Comparison of ENCODE assay signal across 13 cellular contexts in genomic region chr3:20682573-20682972, GRCh38.
"Had no signal": no experiment of that assay in that cellular context is flagged by ENCODE, and none has a peak within 500 bp of the region (broad histone marks: within the 10 kb centered on the region; RNA-seq: fewer than 3 reads in every experiment).

No MANE protein-coding gene starts in this region.

- ATAC-seq: gastrocnemius medialis; left colon; naive thymus-derived CD4-positive, alpha-beta T cell had no signal

- H3K27me3 ChIP-seq: colonic mucosa, gastrocnemius medialis, tibial artery, vagina had no signal

- H3K4me1 ChIP-seq: colonic mucosa, vagina had no signal

- FAIRE-seq: small intestine had no signal

- H3K36me3 ChIP-seq: colonic mucosa, gastrocnemius medialis, tibial artery, vagina had no signal

- H3K4me3 ChIP-seq: colonic mucosa, gastrocnemius medialis, lung, tibial artery, vagina had no signal

- H3K9me3 ChIP-seq: colonic mucosa, gastrocnemius medialis, vagina had no signal

- DNase-seq: activated CD4-positive, alpha-beta T cell treated with anti-CD3 and anti-CD28 coated beads, Interleukin-2, amount 50 U/mL, for 1 hour; activated CD4-positive, CD25-positive, alpha-beta regulatory T cell; activated gamma-delta T cell; colonic mucosa; effector CD4-positive, alpha-beta T cell; gastrocnemius medialis; hypothalamus; left colon; naive thymus-derived CD4-positive, alpha-beta T cell; small intestine; tibial artery had no signal

- H3K27ac ChIP-seq: colonic mucosa, gastrocnemius medialis, vagina had no signal
